Comparison of ENCODE assay signal across 10 cellular contexts in the genomic region with DNA sequence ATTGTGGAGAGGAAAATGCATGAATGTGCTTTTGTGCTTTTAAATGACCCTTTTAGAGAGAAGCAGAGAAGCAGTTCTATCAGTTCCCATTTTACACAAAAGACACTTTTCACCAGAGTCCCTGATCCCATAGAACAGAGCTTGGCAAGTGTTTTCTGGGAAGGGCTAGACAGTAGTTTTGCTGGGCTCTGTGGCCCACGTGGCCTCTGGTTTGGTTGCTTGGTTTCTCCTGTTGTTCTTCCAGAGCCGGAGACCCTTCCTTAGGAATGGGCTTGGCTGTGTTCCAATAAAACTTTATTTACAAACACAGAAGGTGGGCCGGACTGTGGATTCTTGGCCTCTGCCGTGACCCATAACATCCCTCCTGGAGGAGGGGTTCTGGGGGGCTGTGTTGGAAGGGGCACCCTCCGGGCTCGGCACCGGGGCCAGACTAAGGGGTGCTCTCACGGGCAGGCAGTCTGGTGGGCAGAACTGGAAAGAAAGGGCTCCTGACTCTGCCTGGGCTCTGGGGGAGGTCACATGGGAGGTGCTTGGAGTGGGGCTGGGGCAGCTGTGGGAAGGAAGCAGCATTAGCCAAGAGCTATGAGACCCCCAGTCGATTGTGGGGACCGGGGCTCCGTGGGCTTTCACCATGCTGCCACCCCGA. TPM values are rescaled to one million over a fixed set of nuclear protein-coding genes. Genes with fewer than 3 reads are reported as not detected.
A peak's percentile ranks its signal among the peaks of the same experiment; 100 is the strongest.
DNase-seq lines count a peak whose midpoint lies in the region; ATAC-seq, FAIRE-seq and TF ChIP-seq lines count a peak whose summit lies in the region.
"Had no signal": no experiment of that assay in that cellular context is flagged by ENCODE, and none has a peak within 500 bp of the region (broad histone marks: within the 10 kb centered on the region; RNA-seq: fewer than 3 reads in every experiment).

No MANE protein-coding gene starts in this region.

- peak overlapping the region; percentile 25 to 28; a peak in 2 of 4 replicates for H3K9ac ChIP-seq in K562 (ENCODE audit: insufficient read depth in 1 of 2, low read depth in 2 of 2, low read length in 2 of 2)

- H3K27me3 ChIP-seq in CD4-positive, CD25-positive, alpha-beta regulatory T cell (ENCODE audit: control insufficient read depth, insufficient read depth, low read length) = no peaks in the 10 kb centered on the region
- H3K27me3 ChIP-seq in K562 (ENCODE audit: control insufficient read depth in 2 of 2, insufficient read depth in 2 of 2, low read length in 2 of 2) = no peaks in the 10 kb centered on the region
- no peaks in the 10 kb centered on the region for H3K27me3 ChIP-seq in neutrophil
- H3K27me3 ChIP-seq: cardiac muscle cell had no signal

- H3K4me3 Mint-ChIP-seq in CD4-positive, CD25-positive, alpha-beta regulatory T cell = peak overlapping the region; percentile 15 to 82 (median 62)

- H2AFZ ChIP-seq in K562 (ENCODE audit: low read depth, low read length) = no peak overlapping the region

- WGBS in K562 (ENCODE audit: insufficient coverage, low coverage, missing lambda C conversion rate) = 83% methylated on average over 9 of the region's 12 CpGs

- no TSS peak for BruUV-seq in K562 (replicated peaks; lab: Mats Ljungman, UMichigan)

- peaks cover 0 to 2% (median 0%) of the 10 kb centered on the region in 7 donors for H3K9me3 Mint-ChIP-seq in CD4-positive, CD25-positive, alpha-beta regulatory T cell

- peaks cover 28% of the 10 kb centered on the region for H3K4me1 ChIP-seq in CD4-positive, CD25-positive, alpha-beta regulatory T cell (ENCODE audit: control insufficient read depth, insufficient read depth, low read length, poor library complexity, severe bottlenecking)
- H3K4me1 ChIP-seq in HEK293 (ENCODE audit: control insufficient read depth, insufficient read depth, low read length) (peaks cover 14% of the 10 kb centered on the region), K562 (replicated peaks in 1 of 2; ENCODE audit: control insufficient read depth in 2 of 2, insufficient read depth in 2 of 2, low read length in 2 of 2) (peaks cover 28 to 71% of the 10 kb centered on the region in 2 experiments; a peak in 4 of 5 replicates), neutrophil (ENCODE audit: control insufficient read depth in 1 of 2, insufficient read depth in 1 of 2, low read depth in 1 of 2, low read length in 1 of 2) (peaks cover 37 to 54% of the 10 kb centered on the region in 2 experiments)

- H3K36me3 ChIP-seq in CD4-positive, CD25-positive, alpha-beta regulatory T cell (ENCODE audit: control insufficient read depth, insufficient read depth, low read length) = peaks cover 2% of the 10 kb centered on the region
- H3K36me3 ChIP-seq in HEK293 (ENCODE audit: control insufficient read depth in 2 of 2, insufficient read depth in 1 of 2, low read length in 2 of 2) = peaks cover 0 to 12% of the 10 kb centered on the region in 2 experiments; a peak in 1 of 3 replicates
- H3K36me3 ChIP-seq in K562 (ENCODE audit: control insufficient read depth, insufficient read depth, low read length) = peaks cover 30% of the 10 kb centered on the region
- no peaks in the 10 kb centered on the region for H3K36me3 ChIP-seq in neutrophil
- H3K36me3 ChIP-seq: cardiac muscle cell had no signal

- H3K79me2 ChIP-seq in K562 (ENCODE audit: control insufficient read depth, insufficient read depth, low read length) = peaks cover 89% of the 10 kb centered on the region

- H3K9me1 ChIP-seq in K562 (ENCODE audit: control insufficient read depth, insufficient read depth, low read length) = no peaks in the 10 kb centered on the region

- H4K20me1 ChIP-seq in K562 (replicated peaks; ENCODE audit: control insufficient read depth, insufficient read depth, low read length) = no peaks in the 10 kb centered on the region

- DNase-seq in CD4-positive, CD25-positive, alpha-beta regulatory T cell = no peak
- DNase-seq in K562 (ENCODE audit: extremely low read depth in 1 of 4, low spot score in 3 of 4) = no peak
- no peak for DNase-seq in NCI-H146 (lab: John Stamatoyannopoulos, UW)
- DNase-seq in foreskin fibroblast = no peak
- DNase-seq in occipital lobe (lab: John Stamatoyannopoulos, UW) = no peak

- TF ChIP-seq EP300 in K562 (IDR thresholded peaks at IDR 0.05; ENCODE audit: low read length) = no peak

- TF ChIP-seq POLR2A in K562 (conservative IDR thresholded peaks at IDR 0.05) = no peak

- peaks cover 18% of the 10 kb centered on the region for H3K36me3 Mint-ChIP-seq in CD4-positive, CD25-positive, alpha-beta regulatory T cell

- TF ChIP-seq CTCF in HEK293 (tag by site-specific recombination; IDR thresholded peaks at IDR 0.05) (no peak), K562 (IDR thresholded peaks at IDR 0.05 in 2 of 3, conservative IDR thresholded peaks at IDR 0.05 in 1 of 3; ENCODE audit: insufficient read depth in 2 of 3, low read depth in 1 of 3, low read length in 3 of 3) (no peak), neutrophil (IDR thresholded peaks at IDR 0.05) (no peak), foreskin fibroblast (IDR thresholded peaks at IDR 0.05; ENCODE audit: low read depth, low read length) (no peak)

- peak overlapping the region; percentile 66 to 89 (median 74) for H3K27ac Mint-ChIP-seq in CD4-positive, CD25-positive, alpha-beta regulatory T cell

- no peak overlapping the region for H3K4me2 ChIP-seq in K562 (ENCODE audit: insufficient read depth, low read length)

- H3K27me3 Mint-ChIP-seq in CD4-positive, CD25-positive, alpha-beta regulatory T cell = no peaks in the 10 kb centered on the region

- no peak overlapping the region for H3K27ac ChIP-seq in CD4-positive, CD25-positive, alpha-beta regulatory T cell (ENCODE audit: insufficient read depth, low read length, poor library complexity, severe bottlenecking)
- peak overlapping the region; percentile 12 for H3K27ac ChIP-seq in HEK293 (ENCODE audit: extremely low read depth, low read depth, low read length)
- no peak overlapping the region; the same call in 2 of the 3 replicates for H3K27ac ChIP-seq in K562 (ENCODE audit: extremely low read depth, low read depth, low read length)
- peak overlapping the region; percentile 9 for H3K27ac ChIP-seq in neutrophil
- H3K27ac ChIP-seq: cardiac muscle cell had no signal

- H3K4me1 Mint-ChIP-seq in CD4-positive, CD25-positive, alpha-beta regulatory T cell = peaks cover 9 to 65% (median 35%) of the 10 kb centered on the region in 4 donors

- no peak for TF ChIP-seq RAD21 in K562 (CRISPR knock-in tag; conservative IDR thresholded peaks at IDR 0.05 in 1 of 2, IDR thresholded peaks at IDR 0.05 in 1 of 2)

- in situ Hi-C loops in K562 (cut with MboI) = no loop called here

- no peak for ATAC-seq in CD4-positive, CD25-positive, alpha-beta regulatory T cell (ENCODE audit: low read depth in 2 of 2)
- ATAC-seq in K562 (no peak), HG03108 (IDR thresholded peaks at IDR 0.05; ENCODE audit: unreplicated experiment) (no peak)

- no peaks in the 10 kb centered on the region for H3K9me3 ChIP-seq in CD4-positive, CD25-positive, alpha-beta regulatory T cell (ENCODE audit: control insufficient read depth in 2 of 2, low read length in 2 of 2)
- H3K9me3 ChIP-seq in HEK293 (ENCODE audit: control insufficient read depth, insufficient read depth, low read depth, low read length) (no peaks in the 10 kb centered on the region), K562 (replicated peaks; ENCODE audit: control insufficient read depth, insufficient read depth, low read depth, low read length) (peaks cover 2% of the 10 kb centered on the region), neutrophil (no peaks in the 10 kb centered on the region)

- FAIRE-seq in K562 (lab: Jason Lieb, UNC) = peak; percentile 15

- CTCF ChIA-PET in HEK293 (lab: Yijun Ruan, JAX) (no interaction called here), K562 (lab: Yijun Ruan, JAX; ENCODE audit: low intra/inter-chr PET ratio) (interaction anchor here (0.6 kb wide), 1 partner anchor 12 kb away, joined by 4 read pairs; no protein-coding TSS in a partner anchor)

- POLR2A ChIA-PET in HEK293 (lab: Yijun Ruan, JAX) = no interaction called here
- POLR2A ChIA-PET in K562 (lab: Yijun Ruan, JAX) = interaction anchor here (0.7 to 1.2 kb wide), 5 partner anchors 14 to 1257 kb away, joined by 3 read pairs; no protein-coding TSS in a partner anchor

- no peak overlapping the region for H3K4me3 ChIP-seq in CD4-positive, CD25-positive, alpha-beta regulatory T cell (ENCODE audit: low read depth, low read length)
- H3K4me3 ChIP-seq in HEK293 (ENCODE audit: low read depth, low read length) = no peak overlapping the region
- no peak overlapping the region for H3K4me3 ChIP-seq in K562
- no peak overlapping the region for H3K4me3 ChIP-seq in neutrophil (ENCODE audit: low read depth in 1 of 2, low read length in 1 of 2)
- no peak overlapping the region for H3K4me3 ChIP-seq in foreskin fibroblast (ENCODE audit: low read depth in 1 of 2, low read length in 2 of 2)
- H3K4me3 ChIP-seq: cardiac muscle cell had no signal

- intact Hi-C loops in K562 (cut with micrococcal nuclease) = no loop called here

RNA-seq across cellular contexts. Expression of a gene that starts 3.2 kb away (rescaled TPM):
- total RNA-seq in CD4-positive, CD25-positive, alpha-beta regulatory T cell = 69.7 TPM
- polyA plus RNA-seq in CD4-positive, CD25-positive, alpha-beta regulatory T cell = 1 to 10 TPM; 4.3 to 7.4 (median 6.3) TPM
- 147 and 415 TPM in 2 replicates for total RNA-seq in K562 (2011; cell fraction: chromatin; rRNA removed; ENCODE audit: low replicate concordance)
- total RNA-seq in K562 (2011; cell fraction: nucleolus; rRNA removed) = 310 and 318 TPM in 2 replicates
- 175 and 195 TPM in 2 replicates for total RNA-seq in K562 (2011; cell fraction: nucleoplasm; rRNA removed)
- total RNA-seq in K562 (2014; rRNA removed) (32.0 and 33.9 TPM in 2 replicates), K562 (2014; rRNA removed; fragmentation: Illumina TruSeq; extraction: Trizol) (2.6 and 4.1 TPM in 2 replicates), K562 (2015; rRNA removed; fragmentation: Illumina TruSeq; extraction: Trizol) (15.1 and 16.9 TPM in 2 replicates), K562 (2021) (63.6 and 74.0 TPM in 2 replicates), occipital lobe (22.6 TPM)
- polyA plus RNA-seq in K562 (2011; rRNA removed) (24.9 and 30.0 TPM in 2 replicates), K562 (2014; fragmentation: Illumina TruSeq; extraction: Trizol) (8.4 and 19.9 TPM in 2 replicates), K562 (2014; fragmentation: Nextera tagmentation; extraction: Ambion mirVana) (under 1 TPM; 0.20 to 0.29 TPM), K562 (2014; rRNA removed) (62.9 and 81.2 TPM in 2 replicates)
- 28.7 and 44.8 TPM in 2 replicates for polyA plus RNA-seq in K562 (2011; cell fraction: cytosol; rRNA removed)
- polyA plus RNA-seq in K562 (2011; cell fraction: nucleus; rRNA removed) = 317 and 559 TPM in 2 replicates
- polyA plus RNA-seq in K562 (2012) = 67.0 and 110 TPM in 2 replicates
- polyA minus RNA-seq in K562 (2011; rRNA and poly(A)+ RNA removed) = 3.4 and 6.9 TPM in 2 replicates
- polyA minus RNA-seq in K562 (2011; cell fraction: cytosol; rRNA and poly(A)+ RNA removed) = 14.0 and 22.7 TPM in 2 replicates
- 52.0 and 52.1 TPM in 2 replicates for polyA minus RNA-seq in K562 (2011; cell fraction: nucleus; rRNA and poly(A)+ RNA removed)

RNA-seq across cellular contexts. Expression of a gene that starts 3.3 kb away (rescaled TPM):
- total RNA-seq in CD4-positive, CD25-positive, alpha-beta regulatory T cell = 83.9 TPM
- 100 to 1,000 TPM; 146 to 187 (median 169) TPM for polyA plus RNA-seq in CD4-positive, CD25-positive, alpha-beta regulatory T cell
- 46.8 and 94.0 TPM in 2 replicates for total RNA-seq in K562 (2011; cell fraction: chromatin; rRNA removed; ENCODE audit: low replicate concordance)
- 108 and 115 TPM in 2 replicates for total RNA-seq in K562 (2011; cell fraction: nucleolus; rRNA removed)
- 89.3 and 125 TPM in 2 replicates for total RNA-seq in K562 (2011; cell fraction: nucleoplasm; rRNA removed)
- 408 and 578 TPM in 2 replicates for total RNA-seq in K562 (2014; rRNA removed)
- total RNA-seq in K562 (2014; rRNA removed; fragmentation: Illumina TruSeq; extraction: Trizol) = 117 and 146 TPM in 2 replicates
- 261 and 265 TPM in 2 replicates for total RNA-seq in K562 (2015; rRNA removed; fragmentation: Illumina TruSeq; extraction: Trizol)
- total RNA-seq in K562 (2021) = 284 and 286 TPM in 2 replicates
- polyA plus RNA-seq in K562 (2011; rRNA removed) = 450 and 480 TPM in 2 replicates
- polyA plus RNA-seq in K562 (2011; cell fraction: cytosol; rRNA removed) = 1,525 and 1,825 TPM in 2 replicates
- polyA plus RNA-seq in K562 (2011; cell fraction: nucleus; rRNA removed) = 285 TPM in 2 replicates
- 272 and 399 TPM in 2 replicates for polyA plus RNA-seq in K562 (2012)
- polyA plus RNA-seq in K562 (2014; fragmentation: Illumina TruSeq; extraction: Trizol) = 147 and 242 TPM in 2 replicates
- polyA plus RNA-seq in K562 (2014; fragmentation: Nextera tagmentation; extraction: Ambion mirVana) = 100 to 1,000 TPM in 1 of 2 experiments, 10 to 100 TPM in 1; 40.5 to 147 TPM
- 650 and 690 TPM in 2 replicates for polyA plus RNA-seq in K562 (2014; rRNA removed)
- polyA minus RNA-seq in K562 (2011; rRNA and poly(A)+ RNA removed) = 39.4 and 52.2 TPM in 2 replicates
- 59.3 and 94.0 TPM in 2 replicates for polyA minus RNA-seq in K562 (2011; cell fraction: cytosol; rRNA and poly(A)+ RNA removed)
- 39.6 and 56.8 TPM in 2 replicates for polyA minus RNA-seq in K562 (2011; cell fraction: nucleus; rRNA and poly(A)+ RNA removed)
- 61.6 TPM for total RNA-seq in occipital lobe

RNA-seq across cellular contexts. Expression of a gene that starts 23.8 kb away (rescaled TPM):
- total RNA-seq in CD4-positive, CD25-positive, alpha-beta regulatory T cell = 0.22 TPM
- 1 to 10 TPM; 3.0 to 5.3 (median 3.7) TPM for polyA plus RNA-seq in CD4-positive, CD25-positive, alpha-beta regulatory T cell
- not detected in 2 replicates for total RNA-seq in K562 (2011; cell fraction: chromatin; rRNA removed; ENCODE audit: low replicate concordance)
- not detected in 2 replicates for total RNA-seq in K562 (2011; cell fraction: nucleolus; rRNA removed)
- not detected in 2 replicates for total RNA-seq in K562 (2011; cell fraction: nucleoplasm; rRNA removed)
- total RNA-seq in K562 (2014; rRNA removed) (0.05 TPM in 1 of 2 replicates, not detected in the other), K562 (2014; rRNA removed; fragmentation: Illumina TruSeq; extraction: Trizol) (not detected in 2 replicates), K562 (2015; rRNA removed; fragmentation: Illumina TruSeq; extraction: Trizol) (not detected in 2 replicates), K562 (2021) (not detected in 2 replicates), occipital lobe (0.62 TPM)
- polyA plus RNA-seq in K562 (2011; rRNA removed) (0.03 and 0.07 TPM in 2 replicates), K562 (2014; fragmentation: Illumina TruSeq; extraction: Trizol) (not detected in 2 replicates), K562 (2014; fragmentation: Nextera tagmentation; extraction: Ambion mirVana) (under 1 TPM in 1 of 2 experiments, not detected in 1; 0.03 TPM), K562 (2014; rRNA removed) (not detected in 2 replicates)
- 0.06 and 0.07 TPM in 2 replicates for polyA plus RNA-seq in K562 (2011; cell fraction: cytosol; rRNA removed)
- not detected in 2 replicates for polyA plus RNA-seq in K562 (2011; cell fraction: nucleus; rRNA removed)
- polyA plus RNA-seq in K562 (2012) = 0.47 and 1.6 TPM in 2 replicates
- polyA minus RNA-seq in K562 (2011; rRNA and poly(A)+ RNA removed) = not detected in 2 replicates
- not detected in 2 replicates for polyA minus RNA-seq in K562 (2011; cell fraction: cytosol; rRNA and poly(A)+ RNA removed)
- not detected in 2 replicates for polyA minus RNA-seq in K562 (2011; cell fraction: nucleus; rRNA and poly(A)+ RNA removed)
- total RNA-seq: LHCN-M2 had no signal

RNA-seq across cellular contexts. Expression of a gene that starts 28.3 kb away (rescaled TPM):
- 0.17 TPM for total RNA-seq in CD4-positive, CD25-positive, alpha-beta regulatory T cell
- polyA plus RNA-seq in CD4-positive, CD25-positive, alpha-beta regulatory T cell = not detected
- 1.7 TPM in 1 of 2 replicates, not detected in the other for total RNA-seq in K562 (2011; cell fraction: chromatin; rRNA removed; ENCODE audit: low replicate concordance)
- 0.33 and 0.66 TPM in 2 replicates for total RNA-seq in K562 (2011; cell fraction: nucleolus; rRNA removed)
- 0.15 TPM in 1 of 2 replicates, not detected in the other for total RNA-seq in K562 (2011; cell fraction: nucleoplasm; rRNA removed)
- total RNA-seq in K562 (2014; rRNA removed) (not detected in 2 replicates), K562 (2014; rRNA removed; fragmentation: Illumina TruSeq; extraction: Trizol) (not detected in 2 replicates), K562 (2015; rRNA removed; fragmentation: Illumina TruSeq; extraction: Trizol) (not detected in 2 replicates), K562 (2021) (0.11 TPM in 1 of 2 replicates, not detected in the other), occipital lobe (0.16 TPM)
- polyA plus RNA-seq in K562 (2011; rRNA removed) (0.01 TPM in 1 of 2 replicates, not detected in the other), K562 (2014; fragmentation: Illumina TruSeq; extraction: Trizol) (not detected in 2 replicates), K562 (2014; fragmentation: Nextera tagmentation; extraction: Ambion mirVana) (not detected), K562 (2014; rRNA removed) (0.03 TPM in 1 of 2 replicates, not detected in the other)
- 0.03 TPM in 1 of 2 replicates, not detected in the other for polyA plus RNA-seq in K562 (2011; cell fraction: cytosol; rRNA removed)
- polyA plus RNA-seq in K562 (2011; cell fraction: nucleus; rRNA removed) = 0.04 and 0.24 TPM in 2 replicates
- polyA plus RNA-seq in K562 (2012) = 0.34 and 2.1 TPM in 2 replicates
- polyA minus RNA-seq in K562 (2011; rRNA and poly(A)+ RNA removed) = not detected in 2 replicates
- polyA minus RNA-seq in K562 (2011; cell fraction: cytosol; rRNA and poly(A)+ RNA removed) = not detected in 2 replicates
- 0.11 TPM in 1 of 2 replicates, not detected in the other for polyA minus RNA-seq in K562 (2011; cell fraction: nucleus; rRNA and poly(A)+ RNA removed)
- total RNA-seq: cardiac muscle cell, LHCN-M2 had no signal
- polyA plus RNA-seq: cardiac muscle cell had no signal

RNA-seq across cellular contexts. Expression of a gene that starts 49.7 kb away (rescaled TPM):
- not detected for total RNA-seq in CD4-positive, CD25-positive, alpha-beta regulatory T cell
- under 1 TPM; 0.10 to 0.32 (median 0.15) TPM for polyA plus RNA-seq in CD4-positive, CD25-positive, alpha-beta regulatory T cell
- 0.49 TPM in 1 of 2 replicates, not detected in the other for total RNA-seq in K562 (2011; cell fraction: chromatin; rRNA removed; ENCODE audit: low replicate concordance)
- 0.17 TPM in 1 of 2 replicates, not detected in the other for total RNA-seq in K562 (2011; cell fraction: nucleolus; rRNA removed)
- not detected in 2 replicates for total RNA-seq in K562 (2011; cell fraction: nucleoplasm; rRNA removed)
- total RNA-seq in K562 (2014; rRNA removed) = 0.16 TPM in 1 of 2 replicates, not detected in the other
- total RNA-seq in K562 (2014; rRNA removed; fragmentation: Illumina TruSeq; extraction: Trizol) = not detected in 2 replicates
- not detected in 2 replicates for total RNA-seq in K562 (2015; rRNA removed; fragmentation: Illumina TruSeq; extraction: Trizol)
- 0.13 and 0.40 TPM in 2 replicates for total RNA-seq in K562 (2021)
- 0.03 TPM in 1 of 2 replicates, not detected in the other for polyA plus RNA-seq in K562 (2011; rRNA removed)
- not detected in 2 replicates for polyA plus RNA-seq in K562 (2011; cell fraction: cytosol; rRNA removed)
- 0.10 TPM in 1 of 2 replicates, not detected in the other for polyA plus RNA-seq in K562 (2011; cell fraction: nucleus; rRNA removed)
- 0.27 and 0.66 TPM in 2 replicates for polyA plus RNA-seq in K562 (2012)
- 0.06 TPM in 1 of 2 replicates, not detected in the other for polyA plus RNA-seq in K562 (2014; fragmentation: Illumina TruSeq; extraction: Trizol)
- not detected for polyA plus RNA-seq in K562 (2014; fragmentation: Nextera tagmentation; extraction: Ambion mirVana)
- polyA plus RNA-seq in K562 (2014; rRNA removed) = 0.07 TPM in 1 of 2 replicates, not detected in the other
- polyA minus RNA-seq in K562 (2011; rRNA and poly(A)+ RNA removed) = not detected in 2 replicates
- not detected in 2 replicates for polyA minus RNA-seq in K562 (2011; cell fraction: cytosol; rRNA and poly(A)+ RNA removed)
- 0.11 and 0.13 TPM in 2 replicates for polyA minus RNA-seq in K562 (2011; cell fraction: nucleus; rRNA and poly(A)+ RNA removed)
- not detected for total RNA-seq in occipital lobe

Comparison
In these comparisons a context has a peak if more than half of its experiments do, and no peak if none do; other contexts are left out.
1. H3K27ac ChIP-seq: peak in HEK293 (single experiment) and neutrophil (single experiment); none in CD4-positive, CD25-positive, alpha-beta regulatory T cell (single experiment) and K562 (single experiment).